Comparison of ENCODE assay signal across 20 cellular contexts in the genomic region with DNA sequence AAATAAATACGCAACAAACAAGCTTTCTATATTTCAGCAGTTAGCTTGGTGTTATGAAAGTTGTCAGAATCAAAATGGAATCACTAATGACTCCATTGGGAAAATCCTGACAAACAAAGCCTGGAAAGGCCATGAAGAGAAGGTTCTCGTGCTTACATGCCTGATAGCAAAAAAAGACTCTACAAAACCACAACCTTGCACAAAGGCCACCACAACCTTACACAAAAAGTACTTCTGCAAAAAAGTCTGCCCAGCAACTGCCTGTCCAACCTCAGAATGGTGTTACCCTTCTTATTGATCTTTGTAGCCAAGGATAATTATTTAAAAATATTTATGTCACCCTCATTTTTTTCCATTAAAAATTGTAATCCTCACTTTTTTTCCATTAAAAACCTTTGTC. TPM values are rescaled to one million over a fixed set of nuclear protein-coding genes. Genes with fewer than 3 reads are reported as not detected.
A peak's percentile ranks its signal among the peaks of the same experiment; 100 is the strongest.
DNase-seq lines count a peak whose midpoint lies in the region; ATAC-seq and TF ChIP-seq lines count a peak whose summit lies in the region.
"Had no signal": no experiment of that assay in that cellular context is flagged by ENCODE, and none has a peak within 500 bp of the region (broad histone marks: within the 10 kb centered on the region; RNA-seq: fewer than 3 reads in every experiment).

No MANE protein-coding gene starts in this region.

- no peaks in the 10 kb centered on the region for H3K36me3 ChIP-seq in spleen
- H3K36me3 ChIP-seq in mesendoderm (ENCODE audit: control insufficient read depth, insufficient read depth, low read length) = no peaks in the 10 kb centered on the region

- H3K79me1 ChIP-seq in mesendoderm (ENCODE audit: low read length) = no peaks in the 10 kb centered on the region

- H3K18ac ChIP-seq in mesendoderm (ENCODE audit: low read length) = no peak overlapping the region

- no peak overlapping the region for H2BK15ac ChIP-seq in mesendoderm (replicated peaks; ENCODE audit: low read depth)

- no peak overlapping the region for H3K9ac ChIP-seq in mesendoderm (ENCODE audit: low read length)

- no peaks in the 10 kb centered on the region for H3K79me2 ChIP-seq in mesendoderm (ENCODE audit: control insufficient read depth, insufficient read depth, low read length)

- no peak overlapping the region for H3K4me2 ChIP-seq in mesendoderm (ENCODE audit: low read length)

- H3K56ac ChIP-seq in mesendoderm (ENCODE audit: low read length) = no peak overlapping the region

- DNase-seq in NB4 (ENCODE audit: low read depth) (peak; percentile 70), SIG-M5 treated with dmso at 0.1 percent for 504 hours (lab: John Stamatoyannopoulos, UW; ENCODE audit: unreplicated experiment) (peak; percentile 85), spleen (no peak), SHP77 (lab: John Stamatoyannopoulos, UW) (no peak), mesendoderm (no peak)
- DNase-seq: C1 segment of cervical spinal cord, DMS79 treated with DMSO at 0.1 percent for 48 hours, GOT3, NCI-H1694 treated with DMSO at 0.1 percent for 48 hours, NCI-H510A treated with DMSO at 0.1 percent for 48 hours, NCI-H774, T-helper 1 cell, T-helper 9 cell had no signal

- H3K4ac ChIP-seq in mesendoderm (ENCODE audit: low read depth, low read length) = no peak overlapping the region

- TF ChIP-seq POLR2A in NB4 (IDR thresholded peaks at IDR 0.05; ENCODE audit: extremely low read depth, insufficient read length) (no peak), spleen (IDR thresholded peaks at IDR 0.05) (no peak)

- no peak overlapping the region for H3K4me3 ChIP-seq in NB4 (ENCODE audit: low read depth, low read length)
- no peak overlapping the region for H3K4me3 ChIP-seq in spleen
- H3K4me3 ChIP-seq in mesendoderm (ENCODE audit: low read length) = no peak overlapping the region

- H3K23ac ChIP-seq in mesendoderm (ENCODE audit: low read length) = no peak overlapping the region

- H3K27me3 ChIP-seq in spleen (replicated peaks in 1 of 7) = no peaks in the 10 kb centered on the region
- no peaks in the 10 kb centered on the region for H3K27me3 ChIP-seq in mesendoderm (ENCODE audit: insufficient read depth, low read length, poor library complexity)

- no peak overlapping the region for H4K5ac ChIP-seq in mesendoderm (ENCODE audit: low read length)

- no peak overlapping the region for H2BK5ac ChIP-seq in mesendoderm (ENCODE audit: low read length)

- intact Hi-C loops in spleen (cut with DNase I; ENCODE audit: low total_unique reads) = no loop called here

- H3K9me3 ChIP-seq in spleen = no peaks in the 10 kb centered on the region

- H4K8ac ChIP-seq in mesendoderm (ENCODE audit: low read depth, low read length) = no peak overlapping the region

- H3K4me1 ChIP-seq in spleen = peaks cover 0 to 21% (median 0%) of the 10 kb centered on the region in 6 donors
- peaks cover 3% of the 10 kb centered on the region for H3K4me1 ChIP-seq in mesendoderm (ENCODE audit: control insufficient read depth, low read depth, low read length)

- TF ChIP-seq CTCF in NB4 (IDR thresholded peaks at IDR 0.05; ENCODE audit: low read depth, low read length) (no peak), spleen (IDR thresholded peaks at IDR 0.05 in 8 of 11, conservative IDR thresholded peaks at IDR 0.05 in 3 of 11) (no peak)

- H2AK5ac ChIP-seq in mesendoderm (ENCODE audit: low read length) = no peak overlapping the region

- no peak overlapping the region for H2BK120ac ChIP-seq in mesendoderm (ENCODE audit: low read depth, low read length)

- 23 to 76% (median 55%) methylated on average over 2 of the region's 2 CpGs for WGBS in spleen, 5 donors
- no CpG with 5 or more reads among the region's 2 CpGs for WGBS in mesendoderm (ENCODE audit: extremely low coverage, insufficient coverage, low lambda C conversion rate)

- ATAC-seq in HG03378 (IDR thresholded peaks at IDR 0.05; ENCODE audit: unreplicated experiment) = peak; percentile 44
- ATAC-seq in GM21786 (IDR thresholded peaks at IDR 0.05; ENCODE audit: unreplicated experiment) = no peak
- no peak for ATAC-seq in HG03520 (IDR thresholded peaks at IDR 0.05; ENCODE audit: unreplicated experiment)
- ATAC-seq: HCT116, Panc1 had no signal

- peak overlapping the region in 5 of 8 donors; percentile 8 to 74 (median 60) for H3K27ac ChIP-seq in spleen
- H3K27ac ChIP-seq in mesendoderm (ENCODE audit: low read depth, low read length) = no peak overlapping the region

RNA-seq across cellular contexts. Expression of a gene that starts 14.4 kb away (rescaled TPM):
- 100 to 1,000 TPM; 160 to 267 (median 203) TPM for total RNA-seq in spleen
- 10 to 100 TPM; 42.4 to 51.3 (median 43.8) TPM for polyA plus RNA-seq in spleen
- polyA plus RNA-seq in mesendoderm (2013, experiment 1 of 2) = 55.1 TPM
- polyA plus RNA-seq in mesendoderm (2013, experiment 2 of 2) = 57.2 TPM

RNA-seq across cellular contexts. Expression of a gene that starts 46.3 kb away (rescaled TPM):
- not detected for total RNA-seq in spleen
- polyA plus RNA-seq in spleen = not detected
- not detected for polyA plus RNA-seq in mesendoderm (2013, experiment 1 of 2)
- not detected for polyA plus RNA-seq in mesendoderm (2013, experiment 2 of 2)
- total RNA-seq: A673, MCF 10A had no signal

Comparison
In these comparisons a context has a peak if more than half of its experiments do, and no peak if none do; other contexts are left out.
1. DNase-seq: peak in NB4 (single experiment) and SIG-M5 treated with dmso at 0.1 percent for 504 hours (single experiment); none in spleen (single experiment), SHP77 (0 of 2) and mesendoderm (single experiment).